ENCODE assay signal across 13 cellular contexts in the genomic region with DNA sequence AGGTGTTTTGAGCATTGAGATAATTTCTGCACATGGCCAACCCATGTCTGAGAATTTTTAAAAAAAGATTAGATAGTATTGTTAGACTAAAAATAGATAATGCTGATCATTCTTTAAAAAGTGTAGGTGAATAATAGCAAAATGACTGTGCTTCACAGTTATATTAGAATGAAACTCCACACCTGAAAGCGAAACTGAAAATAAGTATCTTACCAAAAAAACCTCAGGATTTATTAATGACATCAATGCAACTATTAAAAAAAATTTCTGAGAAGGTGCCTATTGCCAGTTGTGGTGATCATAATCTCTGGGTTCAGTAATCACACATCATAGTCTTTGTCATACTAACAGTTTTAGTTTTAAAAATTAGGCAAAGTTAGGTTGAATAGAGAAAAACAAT. TPM values are rescaled to one million over a fixed set of nuclear protein-coding genes. Genes with fewer than 3 reads are reported as not detected.
DNase-seq lines count a peak whose midpoint lies in the region; ATAC-seq, FAIRE-seq and TF ChIP-seq lines count a peak whose summit lies in the region.
"Had no signal": no experiment of that assay in that cellular context is flagged by ENCODE, and none has a peak within 500 bp of the region (broad histone marks: within the 10 kb centered on the region; RNA-seq: fewer than 3 reads in every experiment).

No MANE protein-coding gene starts in this region.

- H3K4me3 ChIP-seq in small intestine (ENCODE audit: low read depth in 1 of 2, low read length in 2 of 2) (no peak overlapping the region), neural progenitor cell (no peak overlapping the region)
- H3K4me3 ChIP-seq: skin epidermis had no signal

- H3K27me3 ChIP-seq in small intestine (ENCODE audit: control insufficient read depth in 2 of 2, insufficient read depth in 2 of 2, low read length in 2 of 2): no peaks in the 10 kb centered on the region
- no peaks in the 10 kb centered on the region for H3K27me3 ChIP-seq in neural progenitor cell

- peak; percentile 84 for FAIRE-seq in small intestine (lab: Jason Lieb, UNC)

- H3K27ac Mint-ChIP-seq in activated T-cell treated with anti-CD3 and anti-CD28 coated beads, Interleukin-2, amount 50 U/mL, for 72 hours: peak overlapping the region; percentile 54
- H3K27ac Mint-ChIP-seq in neural progenitor cell (no peak overlapping the region), glutamatergic neuron (ENCODE audit: unreplicated experiment) (no peak overlapping the region)
- H3K27ac Mint-ChIP-seq: stimulated activated naive CD8-positive, alpha-beta T cell treated with anti-CD3 and anti-CD28 coated beads, Interleukin-15, Interleukin-2, amounts not matched to agents 100 ng/mL and 50 ng/mL, for 24 hours had no signal

- H4K20me1 ChIP-seq in neural progenitor cell (ENCODE audit: low read depth): no peaks in the 10 kb centered on the region

- 32 to 63% (median 53%) methylated on average over 1 of the region's 1 CpG for WGBS in small intestine, 3 donors

- H3K4me2 ChIP-seq in neural progenitor cell: no peak overlapping the region

- no peaks in the 10 kb centered on the region for H3F3A ChIP-seq in neural progenitor cell (ENCODE audit: low read depth)

- H3K9me3 Mint-ChIP-seq in activated T-cell treated with anti-CD3 and anti-CD28 coated beads, Interleukin-2, amount 50 U/mL, for 72 hours: peaks cover 0 to 2% of the 10 kb centered on the region in 2 donors
- no peaks in the 10 kb centered on the region for H3K9me3 Mint-ChIP-seq in neural progenitor cell
- no peaks in the 10 kb centered on the region for H3K9me3 Mint-ChIP-seq in glutamatergic neuron (ENCODE audit: unreplicated experiment)
- H3K9me3 Mint-ChIP-seq: stimulated activated naive CD8-positive, alpha-beta T cell treated with anti-CD3 and anti-CD28 coated beads, Interleukin-15, Interleukin-2, amounts not matched to agents 100 ng/mL and 50 ng/mL, for 24 hours had no signal

- peak in 1 of 2 donors; percentile 51 for ATAC-seq in activated T-cell treated with anti-CD3 and anti-CD28 coated beads, Interleukin-2, amount 50 U/mL, for 72 hours (replicated peaks in 1 of 2)
- peak; percentile 73 for ATAC-seq in GM21737 (IDR thresholded peaks at IDR 0.05; ENCODE audit: unreplicated experiment)
- peak; percentile 79 for ATAC-seq in HG03280 (IDR thresholded peaks at IDR 0.05; ENCODE audit: unreplicated experiment)

- H3K4me1 ChIP-seq in small intestine (ENCODE audit: control insufficient read depth in 2 of 2, insufficient read depth in 1 of 2, low read depth in 1 of 2, low read length in 1 of 2) (no peaks in the 10 kb centered on the region), neural progenitor cell (peaks cover 8% of the 10 kb centered on the region)

- DNase-seq in activated T-cell treated with anti-CD3 and anti-CD28 coated beads, Interleukin-2, amount 50 U/mL, for 72 hours: no peak
- no peak for DNase-seq in activated T-cell treated with anti-CD3 and anti-CD28 coated beads, Interleukin-2, amount 50 U/mL, for 48 hours
- no peak for DNase-seq in small intestine
- no peak for DNase-seq in neural progenitor cell (ENCODE audit: low spot score)
- no peak for DNase-seq in glutamatergic neuron
- no peak for DNase-seq in stimulated activated CD8-positive, alpha-beta memory T cell treated with anti-CD3 and anti-CD28 coated beads, Interleukin-4, amount 100 ng/mL, for 48 hours
- DNase-seq: activated effector memory CD4-positive, alpha-beta T cell treated with anti-CD3 and anti-CD28 coated beads, Interleukin-2, amount 50 U/mL, for 16 hours; GDM1; NCI-H1417 had no signal

- H3K27ac ChIP-seq in small intestine (ENCODE audit: low read depth in 1 of 2, low read length in 1 of 2) (no peak overlapping the region), neural progenitor cell (no peak overlapping the region)
- H3K27ac ChIP-seq: skin epidermis had no signal

- no peaks in the 10 kb centered on the region for H3K79me2 ChIP-seq in neural progenitor cell (ENCODE audit: low read depth)

- no peaks in the 10 kb centered on the region for H3K27me3 Mint-ChIP-seq in activated T-cell treated with anti-CD3 and anti-CD28 coated beads, Interleukin-2, amount 50 U/mL, for 72 hours (ENCODE audit: low read depth)
- H3K27me3 Mint-ChIP-seq in neural progenitor cell (ENCODE audit: insufficient read depth, low read depth): no peaks in the 10 kb centered on the region
- no peaks in the 10 kb centered on the region for H3K27me3 Mint-ChIP-seq in glutamatergic neuron (ENCODE audit: unreplicated experiment)
- H3K27me3 Mint-ChIP-seq: stimulated activated naive CD8-positive, alpha-beta T cell treated with anti-CD3 and anti-CD28 coated beads, Interleukin-15, Interleukin-2, amounts not matched to agents 100 ng/mL and 50 ng/mL, for 24 hours had no signal

- H3K36me3 ChIP-seq in small intestine (ENCODE audit: control insufficient read depth in 2 of 2, insufficient read depth in 2 of 2, low read length in 2 of 2) (no peaks in the 10 kb centered on the region), neural progenitor cell (no peaks in the 10 kb centered on the region)

- TF ChIP-seq CTCF in neural progenitor cell (IDR thresholded peaks at IDR 0.05) (no peak), glutamatergic neuron (IDR thresholded peaks at IDR 0.05; ENCODE audit: partially characterized antibody, unreplicated experiment) (no peak)

- no peak overlapping the region for H2AFZ ChIP-seq in neural progenitor cell (replicated peaks)

- no peak overlapping the region for H3K4me3 Mint-ChIP-seq in activated T-cell treated with anti-CD3 and anti-CD28 coated beads, Interleukin-2, amount 50 U/mL, for 72 hours
- no peak overlapping the region for H3K4me3 Mint-ChIP-seq in neural progenitor cell
- H3K4me3 Mint-ChIP-seq in glutamatergic neuron (ENCODE audit: unreplicated experiment): no peak overlapping the region
- H3K4me3 Mint-ChIP-seq: stimulated activated naive CD8-positive, alpha-beta T cell treated with anti-CD3 and anti-CD28 coated beads, Interleukin-15, Interleukin-2, amounts not matched to agents 100 ng/mL and 50 ng/mL, for 24 hours had no signal

- H3K4me1 Mint-ChIP-seq in activated T-cell treated with anti-CD3 and anti-CD28 coated beads, Interleukin-2, amount 50 U/mL, for 72 hours (ENCODE audit: low read depth): peaks cover 9% of the 10 kb centered on the region
- H3K4me1 Mint-ChIP-seq in neural progenitor cell (no peaks in the 10 kb centered on the region), glutamatergic neuron (ENCODE audit: low read depth, unreplicated experiment) (no peaks in the 10 kb centered on the region)

- H3K9ac ChIP-seq in neural progenitor cell: no peak overlapping the region

- H3K9me3 ChIP-seq in small intestine (ENCODE audit: control insufficient read depth, low read depth): no peaks in the 10 kb centered on the region
- no peaks in the 10 kb centered on the region for H3K9me3 ChIP-seq in neural progenitor cell (ENCODE audit: low read depth)

- H3K36me3 Mint-ChIP-seq in activated T-cell treated with anti-CD3 and anti-CD28 coated beads, Interleukin-2, amount 50 U/mL, for 72 hours (ENCODE audit: insufficient read depth in 2 of 2): peaks cover 2 to 3% of the 10 kb centered on the region in 2 donors
- no peaks in the 10 kb centered on the region for H3K36me3 Mint-ChIP-seq in neural progenitor cell
- no peaks in the 10 kb centered on the region for H3K36me3 Mint-ChIP-seq in glutamatergic neuron (ENCODE audit: unreplicated experiment)

RNA-seq across cellular contexts. Expression of gene PLA2G4A, which starts 36.5 kb away (rescaled TPM):
- total RNA-seq in activated T-cell treated with anti-CD3 and anti-CD28 coated beads, Interleukin-2, amount 50 U/mL, for 72 hours: 1 to 10 TPM; 4.9 to 5.7 TPM
- polyA plus RNA-seq in small intestine: 10 to 100 TPM; 11.3 to 22.8 (median 17.0) TPM
- total RNA-seq in neural progenitor cell (ENCODE audit: low replicate concordance): 0.81 and 1.0 TPM in 2 replicates
- total RNA-seq in glutamatergic neuron (ENCODE audit: unreplicated experiment): not detected
